ENCODE assay signal across 15 cellular contexts in the genomic region with DNA sequence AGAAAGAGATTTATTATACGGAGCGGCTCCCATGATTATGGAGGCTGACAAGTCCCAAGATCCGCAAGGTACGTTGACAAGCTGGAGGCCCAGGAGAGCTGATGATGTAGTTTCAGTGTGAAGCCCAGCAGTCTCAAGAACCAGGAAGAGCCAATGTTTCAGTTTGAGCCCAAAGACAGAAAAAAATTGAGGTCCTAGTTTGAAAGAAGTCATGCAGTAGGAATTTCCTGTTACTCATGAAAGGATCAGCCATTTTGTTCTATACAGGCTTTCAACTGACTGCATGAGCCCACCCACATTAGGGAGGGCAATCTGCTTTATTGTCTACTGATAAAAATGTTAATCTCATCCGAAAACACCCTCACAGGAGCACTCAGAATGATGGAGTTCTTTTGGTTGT. TPM values are rescaled to one million over a fixed set of nuclear protein-coding genes. Genes with fewer than 3 reads are reported as not detected.
DNase-seq lines count a peak whose midpoint lies in the region; ATAC-seq and TF ChIP-seq lines count a peak whose summit lies in the region.
"Had no signal": no experiment of that assay in that cellular context is flagged by ENCODE, and none has a peak within 500 bp of the region (broad histone marks: within the 10 kb centered on the region; RNA-seq: fewer than 3 reads in every experiment).

No MANE protein-coding gene starts in this region.

- CTCF ChIA-PET in CD8-positive, alpha-beta T cell (lab: Charles Lee) = no interaction called here

- H3K36me3 Mint-ChIP-seq in CD8-positive, alpha-beta T cell = no peaks in the 10 kb centered on the region
- H3K36me3 Mint-ChIP-seq in endothelial cell (ENCODE audit: low read depth, unreplicated experiment) = no peaks in the 10 kb centered on the region

- no peaks in the 10 kb centered on the region for H3K4me1 Mint-ChIP-seq in CD8-positive, alpha-beta T cell (ENCODE audit: low read depth)
- H3K4me1 Mint-ChIP-seq in endothelial cell (ENCODE audit: unreplicated experiment) = no peaks in the 10 kb centered on the region
- H3K4me1 Mint-ChIP-seq: activated T-helper 17 cell treated with anti-CD3 and anti-CD28 coated beads, Interleukin-2, amount 50 U/mL, for 72 hours had no signal

- no peak overlapping the region for H3K4me3 Mint-ChIP-seq in CD8-positive, alpha-beta T cell
- H3K4me3 Mint-ChIP-seq in endothelial cell (ENCODE audit: unreplicated experiment) = no peak overlapping the region
- H3K4me3 Mint-ChIP-seq: activated T-helper 17 cell treated with anti-CD3 and anti-CD28 coated beads, Interleukin-2, amount 50 U/mL, for 72 hours; stimulated activated naive CD8-positive, alpha-beta T cell treated with anti-CD3 and anti-CD28 coated beads, Interleukin-15, Interleukin-2, amounts not matched to agents 100 ng/mL and 50 ng/mL, for 24 hours had no signal

- intact Hi-C loops in CD8-positive, alpha-beta T cell (cut with DNase I, micrococcal nuclease) = no loop called here
- intact Hi-C loops in left colon (cut with DNase I, micrococcal nuclease) = no loop called here

- H3K9me3 ChIP-seq in CD8-positive, alpha-beta T cell (ENCODE audit: low read length) = no peaks in the 10 kb centered on the region
- H3K9me3 ChIP-seq: HAP-1 had no signal

- POLR2A ChIA-PET in CD8-positive, alpha-beta T cell (lab: Charles Lee) = no interaction called here

- DNase-seq in GM03348 (ENCODE audit: low spot score) (peak; percentile 53), SW480 (ENCODE audit: low spot score) (peak; percentile 27), fibroblast of pulmonary artery (ENCODE audit: low read depth) (peak; percentile 93), renal cortical epithelial cell (ENCODE audit: low read depth) (peak; percentile 45), endothelial cell (ENCODE audit: low spot score) (no peak), cerebellar cortex (ENCODE audit: low spot score) (no peak), left colon (no peak)
- no peak for DNase-seq in CD8-positive, alpha-beta T cell
- DNase-seq: activated CD4-positive, alpha-beta T cell treated with anti-CD3 and anti-CD28 coated beads for 1 hour; heart right ventricle; NCI-H187 treated with DMSO at 0.1 percent for 48 hours; psoas muscle had no signal

- H3K4me3 ChIP-seq in fibroblast of pulmonary artery (replicated peaks; ENCODE audit: low read depth, low read length) = no peak overlapping the region
- no peak overlapping the region for H3K4me3 ChIP-seq in CD8-positive, alpha-beta T cell (ENCODE audit: low read depth, low read length)
- H3K4me3 ChIP-seq: HAP-1, heart right ventricle, psoas muscle had no signal

- TF ChIP-seq CTCF in fibroblast of pulmonary artery (IDR thresholded peaks at IDR 0.05; ENCODE audit: low read length, missing control alignments) (no peak), endothelial cell (IDR thresholded peaks at IDR 0.05; ENCODE audit: unreplicated experiment) (no peak)
- TF ChIP-seq CTCF in CD8-positive, alpha-beta T cell (IDR thresholded peaks at IDR 0.05) = no peak

- no peaks in the 10 kb centered on the region for H3K4me1 ChIP-seq in CD8-positive, alpha-beta T cell (ENCODE audit: insufficient read depth, low read length)
- H3K4me1 ChIP-seq: heart right ventricle, psoas muscle had no signal

- H3K27me3 Mint-ChIP-seq in CD8-positive, alpha-beta T cell (ENCODE audit: low read depth) = peaks cover 5% of the 10 kb centered on the region
- no peaks in the 10 kb centered on the region for H3K27me3 Mint-ChIP-seq in endothelial cell (ENCODE audit: unreplicated experiment)
- H3K27me3 Mint-ChIP-seq: activated T-helper 17 cell treated with anti-CD3 and anti-CD28 coated beads, Interleukin-2, amount 50 U/mL, for 72 hours; stimulated activated naive CD8-positive, alpha-beta T cell treated with anti-CD3 and anti-CD28 coated beads, Interleukin-15, Interleukin-2, amounts not matched to agents 100 ng/mL and 50 ng/mL, for 24 hours had no signal

- no peak for ATAC-seq in CD8-positive, alpha-beta T cell
- no peak for ATAC-seq in left colon
- ATAC-seq: activated T-helper 17 cell treated with anti-CD3 and anti-CD28 coated beads, Interleukin-2, amount 50 U/mL, for 72 hours; heart right ventricle; psoas muscle had no signal

- no peak overlapping the region for H3K27ac Mint-ChIP-seq in CD8-positive, alpha-beta T cell
- H3K27ac Mint-ChIP-seq in endothelial cell (ENCODE audit: unreplicated experiment) = no peak overlapping the region
- H3K27ac Mint-ChIP-seq: activated T-helper 17 cell treated with anti-CD3 and anti-CD28 coated beads, Interleukin-2, amount 50 U/mL, for 72 hours; stimulated activated naive CD8-positive, alpha-beta T cell treated with anti-CD3 and anti-CD28 coated beads, Interleukin-15, Interleukin-2, amounts not matched to agents 100 ng/mL and 50 ng/mL, for 24 hours had no signal

- H3K27ac ChIP-seq in CD8-positive, alpha-beta T cell (ENCODE audit: low read depth, low read length) = no peak overlapping the region
- H3K27ac ChIP-seq: heart right ventricle, psoas muscle had no signal

- no peaks in the 10 kb centered on the region for H3K36me3 ChIP-seq in CD8-positive, alpha-beta T cell (ENCODE audit: insufficient read depth, low read length)
- H3K36me3 ChIP-seq: HAP-1, heart right ventricle had no signal

- H3K9me3 Mint-ChIP-seq in CD8-positive, alpha-beta T cell = peaks cover 6% of the 10 kb centered on the region
- H3K9me3 Mint-ChIP-seq in endothelial cell (ENCODE audit: unreplicated experiment) = no peaks in the 10 kb centered on the region
- H3K9me3 Mint-ChIP-seq: activated T-helper 17 cell treated with anti-CD3 and anti-CD28 coated beads, Interleukin-2, amount 50 U/mL, for 72 hours; stimulated activated naive CD8-positive, alpha-beta T cell treated with anti-CD3 and anti-CD28 coated beads, Interleukin-15, Interleukin-2, amounts not matched to agents 100 ng/mL and 50 ng/mL, for 24 hours had no signal

- H3K27me3 ChIP-seq in CD8-positive, alpha-beta T cell (ENCODE audit: insufficient read depth, low read length) = no peaks in the 10 kb centered on the region
- H3K27me3 ChIP-seq: heart right ventricle had no signal

RNA-seq across cellular contexts. Expression of gene CCDC71L, which starts 51.5 kb away (rescaled TPM):
- total RNA-seq in renal cortical epithelial cell (21.0 and 34.9 TPM in 2 replicates), endothelial cell (ENCODE audit: unreplicated experiment) (43.4 TPM), left colon (10 to 100 TPM; 25.4 to 27.1 TPM)
- 10 to 100 TPM; 10.4 to 11.1 TPM for total RNA-seq in CD8-positive, alpha-beta T cell

Comparison
In these comparisons a context has a peak if more than half of its experiments do, and no peak if none do; other contexts are left out.
1. DNase-seq: peak in GM03348 (single experiment), SW480 (single experiment), fibroblast of pulmonary artery (single experiment) and renal cortical epithelial cell (single experiment); none in CD8-positive, alpha-beta T cell (0 of 7), endothelial cell (single experiment), cerebellar cortex (single experiment) and left colon (0 of 2).